Comparison of ENCODE assay signal across 22 cellular contexts in genomic region chr11:43548921-43549320, GRCh38.
"Had no signal": no experiment of that assay in that cellular context is flagged by ENCODE, and none has a peak within 500 bp of the region (broad histone marks: within the 10 kb centered on the region; RNA-seq: fewer than 3 reads in every experiment).

No MANE protein-coding gene starts in this region.

- H3K27ac ChIP-seq: body of pancreas, cardiac muscle cell, left lung, sigmoid colon, suprapubic skin, uterus had no signal

- ATAC-seq: activated CD8-positive, alpha-beta T cell treated with anti-CD3 and anti-CD28 coated beads, Interleukin-2, amount 10 ng/mL, durations not matched to agents 7 days and 5 days; body of pancreas; left lung; stimulated activated memory B cell treated with anti-CD40 and anti-IgM and Interleukin-4, amounts not matched to agents 10 μg/mL and 1 μg/mL and 100 μg/mL, for 72 hours had no signal

- H3K36me3 ChIP-seq: cardiac muscle cell, left lung, sigmoid colon, stomach, suprapubic skin, uterus had no signal

- H3K36me3 Mint-ChIP-seq: activated naive CD4-positive, alpha-beta T cell treated with anti-CD3 and anti-CD28 coated beads, Interleukin-2, amount 50 U/mL, for 24 hours; naive B cell; stimulated activated memory B cell treated with anti-CD40 and anti-IgM and Interleukin-4, amounts not matched to agents 10 μg/mL and 1 μg/mL and 100 μg/mL, for 72 hours had no signal

- H3K27me3 ChIP-seq: body of pancreas, uterus had no signal

- H3K4me1 Mint-ChIP-seq: activated naive CD4-positive, alpha-beta T cell treated with anti-CD3 and anti-CD28 coated beads, Interleukin-2, amount 50 U/mL, for 24 hours; stimulated activated memory B cell treated with anti-CD40 and anti-IgM and Interleukin-4, amounts not matched to agents 10 μg/mL and 1 μg/mL and 100 μg/mL, for 72 hours had no signal

- H3K9me3 ChIP-seq: body of pancreas, left lung, sigmoid colon, stomach, suprapubic skin, uterus had no signal

- H3K4me3 ChIP-seq: body of pancreas, cardiac muscle cell, left lung, lung, sigmoid colon, smooth muscle cell, stomach, suprapubic skin, uterus had no signal

- H3K27ac Mint-ChIP-seq: activated CD4-positive, alpha-beta T cell treated with anti-CD3 and anti-CD28 coated beads, Interleukin-2, amount 10 ng/mL, durations not matched to agents 7 days and 5 days; activated CD8-positive, alpha-beta T cell treated with anti-CD3 and anti-CD28 coated beads, Interleukin-2, amount 10 ng/mL, durations not matched to agents 7 days and 5 days; activated naive CD4-positive, alpha-beta T cell treated with anti-CD3 and anti-CD28 coated beads, Interleukin-2, amount 50 U/mL, for 24 hours; activated T-helper 1 cell treated with anti-CD3 and anti-CD28 coated beads, Interleukin-12 subunit alpha, Interleukin-12 subunit beta, Interleukin-2, Interleukin-4 antibody, amounts not matched to agents 30 ng/mL and 10 ng/mL and 1 ng/mL, durations not matched to agents 14 hours and 24 hours and 36 hours; naive B cell; progenitor cell of endocrine pancreas; stimulated activated memory B cell treated with anti-CD40 and anti-IgM and Interleukin-4, amounts not matched to agents 10 μg/mL and 1 μg/mL and 100 μg/mL, for 72 hours had no signal

- H3K9me3 Mint-ChIP-seq: activated CD4-positive, alpha-beta T cell treated with anti-CD3 and anti-CD28 coated beads, Interleukin-2, amount 10 ng/mL, durations not matched to agents 7 days and 5 days; activated naive CD4-positive, alpha-beta T cell treated with anti-CD3 and anti-CD28 coated beads, Interleukin-2, amount 50 U/mL, for 24 hours; activated T-helper 1 cell treated with anti-CD3 and anti-CD28 coated beads, Interleukin-12 subunit alpha, Interleukin-12 subunit beta, Interleukin-2, Interleukin-4 antibody, amounts not matched to agents 30 ng/mL and 10 ng/mL and 1 ng/mL, durations not matched to agents 14 hours and 24 hours and 36 hours had no signal

- H3K4me3 Mint-ChIP-seq: activated CD4-positive, alpha-beta T cell treated with anti-CD3 and anti-CD28 coated beads, Interleukin-2, amount 10 ng/mL, durations not matched to agents 7 days and 5 days; activated CD8-positive, alpha-beta T cell treated with anti-CD3 and anti-CD28 coated beads, Interleukin-2, amount 10 ng/mL, durations not matched to agents 7 days and 5 days; activated naive CD4-positive, alpha-beta T cell treated with anti-CD3 and anti-CD28 coated beads, Interleukin-2, amount 50 U/mL, for 24 hours; activated T-helper 1 cell treated with anti-CD3 and anti-CD28 coated beads, Interleukin-12 subunit alpha, Interleukin-12 subunit beta, Interleukin-2, Interleukin-4 antibody, amounts not matched to agents 30 ng/mL and 10 ng/mL and 1 ng/mL, durations not matched to agents 14 hours and 24 hours and 36 hours; stimulated activated memory B cell treated with anti-CD40 and anti-IgM and Interleukin-4, amounts not matched to agents 10 μg/mL and 1 μg/mL and 100 μg/mL, for 72 hours had no signal

- H3K4me2 ChIP-seq: smooth muscle cell had no signal

- H3K4me1 ChIP-seq: uterus had no signal

- DNase-seq: activated CD4-positive, alpha-beta T cell treated with anti-CD3 and anti-CD28 coated beads, Interleukin-2, amount 10 ng/mL, durations not matched to agents 7 days and 5 days; activated CD8-positive, alpha-beta T cell treated with anti-CD3 and anti-CD28 coated beads, Interleukin-2, amount 10 ng/mL, durations not matched to agents 7 days and 5 days; activated gamma-delta T cell treated with Interleukin-2 at 50 U/mL for 16 hours; anterior cingulate cortex; body of pancreas; cortex of kidney; left lung; naive B cell; retina; sigmoid colon; stimulated activated CD4-positive, alpha-beta T cell treated with anti-CD3 and anti-CD28 coated beads, Interleukin-15, amount 100 ng/mL, for 24 hours; stomach; trophoblast cell; uterus had no signal
